Comparison of ENCODE assay signal across 15 cellular contexts in genomic region chr14:67253076-67253635, GRCh38.
"Had no signal": no experiment of that assay in that cellular context is flagged by ENCODE, and none has a peak within 500 bp of the region (broad histone marks: within the 10 kb centered on the region; RNA-seq: fewer than 3 reads in every experiment).

No MANE protein-coding gene starts in this region.

- H3K36me3 ChIP-seq: gastrocnemius medialis, left ventricle myocardium inferior, thyroid gland had no signal

- H3K4me3 Mint-ChIP-seq: activated naive CD8-positive, alpha-beta T cell; neural crest cell; stimulated activated memory B cell treated with anti-CD40 and anti-IgM and Interleukin-4, amounts not matched to agents 10 μg/mL and 1 μg/mL and 100 μg/mL, for 72 hours; T-helper 1 cell treated with Interleukin-12 subunit alpha and Interleukin-12 subunit beta and Interleukin-4 antibody, amounts not matched to agents 30 μg/mL and 1 μg/mL, for 36 hours had no signal

- ATAC-seq: gastrocnemius medialis; stimulated activated memory B cell treated with anti-CD40 and anti-IgM and Interleukin-4, amounts not matched to agents 10 μg/mL and 1 μg/mL and 100 μg/mL, for 72 hours had no signal

- H3K27me3 Mint-ChIP-seq: activated naive CD8-positive, alpha-beta T cell; progenitor cell of endocrine pancreas; stimulated activated memory B cell treated with anti-CD40 and anti-IgM and Interleukin-4, amounts not matched to agents 10 μg/mL and 1 μg/mL and 100 μg/mL, for 72 hours had no signal

- H3K27ac Mint-ChIP-seq: activated naive CD8-positive, alpha-beta T cell; progenitor cell of endocrine pancreas; stimulated activated memory B cell treated with anti-CD40 and anti-IgM and Interleukin-4, amounts not matched to agents 10 μg/mL and 1 μg/mL and 100 μg/mL, for 72 hours; T-helper 1 cell treated with Interleukin-12 subunit alpha and Interleukin-12 subunit beta and Interleukin-4 antibody, amounts not matched to agents 30 μg/mL and 1 μg/mL, for 36 hours had no signal

- H3K9me3 Mint-ChIP-seq: neural crest cell; stimulated activated memory B cell treated with anti-CD40 and anti-IgM and Interleukin-4, amounts not matched to agents 10 μg/mL and 1 μg/mL and 100 μg/mL, for 72 hours; T-helper 1 cell treated with Interleukin-12 subunit alpha and Interleukin-12 subunit beta and Interleukin-4 antibody, amounts not matched to agents 30 μg/mL and 1 μg/mL, for 36 hours had no signal

- H3K27me3 ChIP-seq: gastrocnemius medialis, thyroid gland had no signal

- H3K4me3 ChIP-seq: gastrocnemius medialis, left ventricle myocardium inferior, thyroid gland had no signal

- H3K27ac ChIP-seq: gastrocnemius medialis, left ventricle myocardium inferior, thyroid gland had no signal

- H3K9me3 ChIP-seq: gastrocnemius medialis, left ventricle myocardium inferior, thyroid gland had no signal

- DNase-seq: activated CD8-positive, alpha-beta memory T cell treated with anti-CD3 and anti-CD28 coated beads for 24 hours; activated CD8-positive, alpha-beta memory T cell treated with anti-CD3 and anti-CD28 coated beads, Interleukin-2, amount 50 U/mL, for 48 hours; cerebellar nuclear complex; effector CD4-positive, alpha-beta T cell; gastrocnemius medialis; head of caudate nucleus; kidney glomerular epithelial cell; left ventricle myocardium inferior; stimulated activated CD4-positive, alpha-beta T cell treated with anti-CD3 and anti-CD28 coated beads, Interleukin-4, amount 100 ng/mL, for 24 hours; thyroid gland had no signal
